1 cellular context compared by ENCODE assay signal in genomic region chr1:226223157-226223785, GRCh38.
TF ChIP-seq lines count a peak whose summit lies in the region.

Gene MIXL1, plus strand, starts transcription at chr1:226223664. Its CDS starts 18 bp downstream, at chr1:226223682.

TF ChIP-seq in HepG2, 621 proteins besides CTCF, POLR2A, EP300 and RAD21 (continued from another document):
- TF ChIP-seq, protein P1, sequence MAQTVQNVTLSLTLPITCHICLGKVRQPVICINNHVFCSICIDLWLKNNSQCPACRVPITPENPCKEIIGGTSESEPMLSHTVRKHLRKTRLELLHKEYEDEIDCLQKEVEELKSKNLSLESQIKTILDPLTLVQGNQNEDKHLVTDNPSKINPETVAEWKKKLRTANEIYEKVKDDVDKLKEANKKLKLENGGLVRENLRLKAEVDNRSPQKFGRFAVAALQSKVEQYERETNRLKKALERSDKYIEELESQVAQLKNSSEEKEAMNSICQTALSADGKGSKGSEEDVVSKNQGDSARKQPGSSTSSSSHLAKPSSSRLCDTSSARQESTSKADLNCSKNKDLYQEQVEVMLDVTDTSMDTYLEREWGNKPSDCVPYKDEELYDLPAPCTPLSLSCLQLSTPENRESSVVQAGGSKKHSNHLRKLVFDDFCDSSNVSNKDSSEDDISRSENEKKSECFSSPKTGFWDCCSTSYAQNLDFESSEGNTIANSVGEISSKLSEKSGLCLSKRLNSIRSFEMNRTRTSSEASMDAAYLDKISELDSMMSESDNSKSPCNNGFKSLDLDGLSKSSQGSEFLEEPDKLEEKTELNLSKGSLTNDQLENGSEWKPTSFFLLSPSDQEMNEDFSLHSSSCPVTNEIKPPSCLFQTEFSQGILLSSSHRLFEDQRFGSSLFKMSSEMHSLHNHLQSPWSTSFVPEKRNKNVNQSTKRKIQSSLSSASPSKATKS (CRISPR knock-in tag; IDR thresholded peaks at IDR 0.05): no peak
- TF ChIP-seq ZKSCAN1 (IDR thresholded peaks at IDR 0.05; ENCODE audit: low read length) (no peak), JUNB (CRISPR knock-in tag; IDR thresholded peaks at IDR 0.05; ENCODE audit: borderline replicate concordance) (no peak), ZBTB7B (CRISPR knock-in tag; IDR thresholded peaks at IDR 0.05) (peak; percentile 79; the same call in 1 of the 2 replicates)
